In the genomic region with DNA sequence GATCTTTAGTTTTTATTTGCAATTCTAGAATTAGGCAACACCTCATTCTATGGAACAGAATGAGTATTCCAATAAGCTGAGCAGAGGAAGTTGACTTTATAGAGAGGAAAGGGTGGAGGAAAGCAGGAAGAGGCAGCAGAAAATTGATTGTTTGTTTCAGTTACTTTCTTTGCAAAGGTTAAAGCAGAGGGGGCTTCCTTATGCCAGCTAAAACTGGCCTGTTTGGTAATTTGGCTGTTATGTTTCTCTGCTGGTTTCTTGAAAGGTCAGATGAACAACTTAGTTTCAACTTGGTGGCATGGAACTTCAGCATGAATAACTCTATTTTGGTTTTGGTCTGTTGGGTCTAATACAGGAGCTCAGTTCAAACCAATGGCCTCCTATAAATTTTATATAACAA, we compare ENCODE assay signal across 18 cellular contexts. TPM values are rescaled to one million over a fixed set of nuclear protein-coding genes. Genes with fewer than 3 reads are reported as not detected.
DNase-seq lines count a peak whose midpoint lies in the region; ATAC-seq and TF ChIP-seq lines count a peak whose summit lies in the region.
"Had no signal": no experiment of that assay in that cellular context is flagged by ENCODE, and none has a peak within 500 bp of the region (broad histone marks: within the 10 kb centered on the region; RNA-seq: fewer than 3 reads in every experiment).

No MANE protein-coding gene starts in this region.

- H3K27ac Mint-ChIP-seq in stimulated activated memory B cell treated with anti-CD40 and anti-IgM and Interleukin-4, amounts not matched to agents 10 μg/mL and 1 μg/mL and 100 μg/mL, for 72 hours, result no peak overlapping the region

- H3K9ac ChIP-seq in rectal smooth muscle tissue (ENCODE audit: low read length), result no peak overlapping the region
- H3K9ac ChIP-seq: parathyroid adenoma had no signal

- no peak for TF ChIP-seq EP300 in gastroesophageal sphincter (IDR thresholded peaks at IDR 0.05)

- H3K4me1 ChIP-seq in left ventricle myocardium inferior (peaks cover 95% of the 10 kb centered on the region), gastroesophageal sphincter (peaks cover 24 to 99% (median 47%) of the 10 kb centered on the region in 3 donors), rectal smooth muscle tissue (ENCODE audit: control insufficient read depth, insufficient read depth, low read length) (peaks cover 68% of the 10 kb centered on the region), uterus (peaks cover 3 to 14% of the 10 kb centered on the region in 2 donors)
- H3K4me1 ChIP-seq: parathyroid adenoma had no signal

- no peak for DNase-seq in left ventricle myocardium inferior
- no peak for DNase-seq in left cardiac atrium
- DNase-seq in uterus, result no peak
- DNase-seq in germinal center (ENCODE audit: low spot score), result no peak
- DNase-seq: ACHN; central memory CD4-positive, alpha-beta T cell; DMS153; left colon; NCI-H2171 treated with DMSO at 0.1 percent for 48 hours; NCI-H774; thyroid gland had no signal

- peaks cover 28% of the 10 kb centered on the region for H3K27me3 Mint-ChIP-seq in stimulated activated memory B cell treated with anti-CD40 and anti-IgM and Interleukin-4, amounts not matched to agents 10 μg/mL and 1 μg/mL and 100 μg/mL, for 72 hours

- intact Hi-C loops in left ventricle myocardium inferior (cut with micrococcal nuclease) (no loop called here), left cardiac atrium (cut with DNase I) (no loop called here), uterus (cut with DNase I; ENCODE audit: low total_unique reads) (no loop called here)

- TF ChIP-seq CTCF in left ventricle myocardium inferior (IDR thresholded peaks at IDR 0.05; ENCODE audit: borderline replicate concordance) (no peak), gastroesophageal sphincter (IDR thresholded peaks at IDR 0.05) (no peak), uterus (IDR thresholded peaks at IDR 0.05) (no peak)

- H3K27me3 ChIP-seq in left ventricle myocardium inferior (ENCODE audit: low read depth) (no peaks in the 10 kb centered on the region), gastroesophageal sphincter (no peaks in the 10 kb centered on the region), rectal smooth muscle tissue (ENCODE audit: control insufficient read depth, insufficient read depth, low read length) (no peaks in the 10 kb centered on the region), uterus (no peaks in the 10 kb centered on the region)
- H3K27me3 ChIP-seq: thyroid gland had no signal

- no peak overlapping the region for H3K4me3 Mint-ChIP-seq in stimulated activated memory B cell treated with anti-CD40 and anti-IgM and Interleukin-4, amounts not matched to agents 10 μg/mL and 1 μg/mL and 100 μg/mL, for 72 hours
- H3K4me3 Mint-ChIP-seq: CD14-positive monocyte had no signal

- no peaks in the 10 kb centered on the region for H3K36me3 ChIP-seq in left ventricle myocardium inferior
- no peaks in the 10 kb centered on the region for H3K36me3 ChIP-seq in gastroesophageal sphincter
- no peaks in the 10 kb centered on the region for H3K36me3 ChIP-seq in rectal smooth muscle tissue (ENCODE audit: control insufficient read depth, insufficient read depth, low read length)
- H3K36me3 ChIP-seq in uterus, result no peaks in the 10 kb centered on the region
- H3K36me3 ChIP-seq: thyroid gland had no signal

- H3K4me3 ChIP-seq in left ventricle myocardium inferior (no peak overlapping the region), gastroesophageal sphincter (no peak overlapping the region), rectal smooth muscle tissue (ENCODE audit: low read length) (no peak overlapping the region), uterus (no peak overlapping the region)
- H3K4me3 ChIP-seq: SK-N-MC, thyroid gland had no signal

- no peaks in the 10 kb centered on the region for H3K9me3 Mint-ChIP-seq in stimulated activated memory B cell treated with anti-CD40 and anti-IgM and Interleukin-4, amounts not matched to agents 10 μg/mL and 1 μg/mL and 100 μg/mL, for 72 hours

- ATAC-seq in left cardiac atrium, result no peak
- no peak for ATAC-seq in gastroesophageal sphincter
- ATAC-seq in HG03342 (IDR thresholded peaks at IDR 0.05; ENCODE audit: unreplicated experiment), result no peak
- no peak for ATAC-seq in stimulated activated memory B cell treated with anti-CD40 and anti-IgM and Interleukin-4, amounts not matched to agents 10 μg/mL and 1 μg/mL and 100 μg/mL, for 72 hours
- ATAC-seq: left colon had no signal

- H3K36me3 Mint-ChIP-seq in stimulated activated memory B cell treated with anti-CD40 and anti-IgM and Interleukin-4, amounts not matched to agents 10 μg/mL and 1 μg/mL and 100 μg/mL, for 72 hours, result no peaks in the 10 kb centered on the region
- H3K36me3 Mint-ChIP-seq: CD14-positive monocyte had no signal

- H3K27ac ChIP-seq in left ventricle myocardium inferior (replicated peaks) (peak overlapping the region; percentile 70), gastroesophageal sphincter (peak overlapping the region; percentile 86 to 100 (median 94)), rectal smooth muscle tissue (ENCODE audit: low read depth, low read length) (peak overlapping the region; percentile 93), uterus (peak overlapping the region; percentile 62 to 66)
- H3K27ac ChIP-seq: parathyroid adenoma, SK-N-MC had no signal

- H3K9me3 ChIP-seq in left ventricle myocardium inferior (replicated peaks), result no peaks in the 10 kb centered on the region
- H3K9me3 ChIP-seq in gastroesophageal sphincter, result no peaks in the 10 kb centered on the region
- no peaks in the 10 kb centered on the region for H3K9me3 ChIP-seq in uterus
- H3K9me3 ChIP-seq: thyroid gland had no signal

- TF ChIP-seq POLR2A in gastroesophageal sphincter (IDR thresholded peaks at IDR 0.05), result no peak
- TF ChIP-seq POLR2A in uterus (IDR thresholded peaks at IDR 0.05), result no peak

- H3K4me1 Mint-ChIP-seq in stimulated activated memory B cell treated with anti-CD40 and anti-IgM and Interleukin-4, amounts not matched to agents 10 μg/mL and 1 μg/mL and 100 μg/mL, for 72 hours, result no peaks in the 10 kb centered on the region

RNA-seq across cellular contexts. Expression of gene SCHIP1, which starts 41.9 kb away (rescaled TPM):
- total RNA-seq in left ventricle myocardium inferior, result 62.6 TPM
- 10 to 100 TPM; 31.0 to 46.9 TPM for total RNA-seq in left cardiac atrium
- 10 to 100 TPM; 19.6 to 47.1 (median 30.2) TPM for total RNA-seq in gastroesophageal sphincter
- total RNA-seq in uterus, result 10 to 100 TPM in 2 of 4 donors, 1 to 10 TPM in 2; 1.8 to 29.4 (median 7.0) TPM
